In genomic region chr5:26482817-26483375, GRCh38 we compare ENCODE assay signal across 9 cellular contexts.
A peak's percentile ranks its signal among the peaks of the same experiment; 100 is the strongest.
DNase-seq lines count a peak whose midpoint lies in the region; ATAC-seq and TF ChIP-seq lines count a peak whose summit lies in the region.
"Had no signal": no experiment of that assay in that cellular context is flagged by ENCODE, and none has a peak within 500 bp of the region (broad histone marks: within the 10 kb centered on the region; RNA-seq: fewer than 3 reads in every experiment).

No MANE protein-coding gene starts in this region.

- H3K9me3 Mint-ChIP-seq in activated CD4-positive, alpha-beta memory T cell treated with anti-CD3 and anti-CD28 coated beads for 36 hours: peaks cover 5% of the 10 kb centered on the region
- peaks cover 4% of the 10 kb centered on the region for H3K9me3 Mint-ChIP-seq in activated CD4-positive, alpha-beta T cell treated with anti-CD3 and anti-CD28 coated beads, Interleukin-2, amount 10 ng/mL, durations not matched to agents 7 days and 5 days

- no peaks in the 10 kb centered on the region for H3K27me3 Mint-ChIP-seq in activated CD4-positive, alpha-beta memory T cell treated with anti-CD3 and anti-CD28 coated beads for 36 hours
- no peaks in the 10 kb centered on the region for H3K27me3 Mint-ChIP-seq in activated CD4-positive, alpha-beta T cell treated with anti-CD3 and anti-CD28 coated beads, Interleukin-2, amount 10 ng/mL, durations not matched to agents 7 days and 5 days
- H3K27me3 Mint-ChIP-seq: activated naive CD8-positive, alpha-beta T cell treated with anti-CD3 and anti-CD28 coated beads, Interleukin-2, amount 10 ng/mL, durations not matched to agents 7 days and 5 days had no signal

- DNase-seq in A673 (ENCODE audit: low spot score): peak; percentile 70
- peak; percentile 12 for DNase-seq in NCI-H146 treated with DMSO at 0.1 percent for 48 hours (lab: John Stamatoyannopoulos, UW; ENCODE audit: unreplicated experiment)
- DNase-seq in UCSD-AML1 (lab: John Stamatoyannopoulos, UW; ENCODE audit: unreplicated experiment): peak; percentile 9
- peak; percentile 30 for DNase-seq in iris pigment epithelial cell (ENCODE audit: low read depth)
- DNase-seq in activated CD4-positive, alpha-beta memory T cell treated with anti-CD3 and anti-CD28 coated beads for 36 hours: no peak
- no peak for DNase-seq in activated CD4-positive, alpha-beta T cell treated with anti-CD3 and anti-CD28 coated beads, Interleukin-2, amount 10 ng/mL, durations not matched to agents 7 days and 5 days
- DNase-seq in CD1c-positive myeloid dendritic cell (ENCODE audit: extremely low spot score): no peak
- DNase-seq: activated naive CD8-positive, alpha-beta T cell treated with anti-CD3 and anti-CD28 coated beads, Interleukin-2, amount 10 ng/mL, durations not matched to agents 7 days and 5 days had no signal

- H3K36me3 ChIP-seq in A673 (ENCODE audit: insufficient read depth, low read length, poor library complexity, severe bottlenecking): no peaks in the 10 kb centered on the region

- no peaks in the 10 kb centered on the region for H3K36me3 Mint-ChIP-seq in activated CD4-positive, alpha-beta memory T cell treated with anti-CD3 and anti-CD28 coated beads for 36 hours
- H3K36me3 Mint-ChIP-seq in activated CD4-positive, alpha-beta T cell treated with anti-CD3 and anti-CD28 coated beads, Interleukin-2, amount 10 ng/mL, durations not matched to agents 7 days and 5 days (ENCODE audit: low read depth): no peaks in the 10 kb centered on the region
- H3K36me3 Mint-ChIP-seq: activated naive CD8-positive, alpha-beta T cell treated with anti-CD3 and anti-CD28 coated beads, Interleukin-2, amount 10 ng/mL, durations not matched to agents 7 days and 5 days had no signal

- CTCF ChIA-PET in A673 (lab: Charles Lee): interaction anchor here (1.2 kb wide), 2 partner anchors 218 to 362 kb away, joined by 7 to 8 read pairs; no protein-coding TSS in a partner anchor
- CTCF ChIA-PET in activated CD4-positive, alpha-beta memory T cell treated with anti-CD3 and anti-CD28 coated beads for 36 hours (lab: Charles Lee): no interaction called here
- CTCF ChIA-PET in activated CD4-positive, alpha-beta T cell treated with anti-CD3 and anti-CD28 coated beads, Interleukin-2, amount 10 ng/mL, durations not matched to agents 7 days and 5 days (lab: Charles Lee): interaction anchor here (0.7 kb wide), 1 partner anchor 407 kb away, joined by 5 read pairs; no protein-coding TSS in a partner anchor

- ATAC-seq in GM19463 (IDR thresholded peaks at IDR 0.05; ENCODE audit: unreplicated experiment): peak; percentile 65

- intact Hi-C loops in A673 (cut with micrococcal nuclease; ENCODE audit: unreplicated experiment): no loop called here
- intact Hi-C loops in activated CD4-positive, alpha-beta memory T cell treated with anti-CD3 and anti-CD28 coated beads for 36 hours (cut with micrococcal nuclease): no loop called here

- peak; percentile 74 for TF ChIP-seq CTCF in A673 (conservative IDR thresholded peaks at IDR 0.05; ENCODE audit: low read depth, low read length)

- BruUV-seq in A673 (replicated peaks; lab: Mats Ljungman, UMichigan): no TSS peak

- H3K27ac ChIP-seq in A673 (ENCODE audit: low read depth, low read length, poor library complexity, severe bottlenecking): no peak overlapping the region

- H3K4me3 ChIP-seq in A673 (ENCODE audit: low read depth, low read length, poor library complexity, severe bottlenecking): peak overlapping the region; percentile 13

- H3K9me3 ChIP-seq in A673 (ENCODE audit: low read depth, low read length, poor library complexity, severe bottlenecking): no peaks in the 10 kb centered on the region

- no peaks in the 10 kb centered on the region for H3K27me3 ChIP-seq in A673 (replicated peaks; ENCODE audit: insufficient read depth, low read depth, low read length, poor library complexity)

- POLR2A ChIA-PET in A673 (lab: Charles Lee; ENCODE audit: low non-redundant PET): no interaction called here
- POLR2A ChIA-PET in activated CD4-positive, alpha-beta memory T cell treated with anti-CD3 and anti-CD28 coated beads for 36 hours (lab: Charles Lee): no interaction called here
- POLR2A ChIA-PET in activated CD4-positive, alpha-beta T cell treated with anti-CD3 and anti-CD28 coated beads, Interleukin-2, amount 10 ng/mL, durations not matched to agents 7 days and 5 days (lab: Charles Lee): no interaction called here

- H3K4me3 Mint-ChIP-seq in activated CD4-positive, alpha-beta memory T cell treated with anti-CD3 and anti-CD28 coated beads for 36 hours: no peak overlapping the region
- no peak overlapping the region for H3K4me3 Mint-ChIP-seq in activated CD4-positive, alpha-beta T cell treated with anti-CD3 and anti-CD28 coated beads, Interleukin-2, amount 10 ng/mL, durations not matched to agents 7 days and 5 days
- H3K4me3 Mint-ChIP-seq: activated naive CD8-positive, alpha-beta T cell treated with anti-CD3 and anti-CD28 coated beads, Interleukin-2, amount 10 ng/mL, durations not matched to agents 7 days and 5 days had no signal

- H3K4me1 ChIP-seq in A673 (ENCODE audit: insufficient read depth, low read length, poor library complexity, severe bottlenecking): no peaks in the 10 kb centered on the region

- H3K4me1 Mint-ChIP-seq in activated CD4-positive, alpha-beta memory T cell treated with anti-CD3 and anti-CD28 coated beads for 36 hours (ENCODE audit: low read depth): no peaks in the 10 kb centered on the region
- no peaks in the 10 kb centered on the region for H3K4me1 Mint-ChIP-seq in activated CD4-positive, alpha-beta T cell treated with anti-CD3 and anti-CD28 coated beads, Interleukin-2, amount 10 ng/mL, durations not matched to agents 7 days and 5 days
- H3K4me1 Mint-ChIP-seq: activated naive CD8-positive, alpha-beta T cell treated with anti-CD3 and anti-CD28 coated beads, Interleukin-2, amount 10 ng/mL, durations not matched to agents 7 days and 5 days had no signal

- no peak overlapping the region for H3K27ac Mint-ChIP-seq in activated CD4-positive, alpha-beta memory T cell treated with anti-CD3 and anti-CD28 coated beads for 36 hours
- no peak overlapping the region for H3K27ac Mint-ChIP-seq in activated CD4-positive, alpha-beta T cell treated with anti-CD3 and anti-CD28 coated beads, Interleukin-2, amount 10 ng/mL, durations not matched to agents 7 days and 5 days
- H3K27ac Mint-ChIP-seq: activated naive CD8-positive, alpha-beta T cell treated with anti-CD3 and anti-CD28 coated beads, Interleukin-2, amount 10 ng/mL, durations not matched to agents 7 days and 5 days had no signal

Comparison
In these comparisons a context has a peak if more than half of its experiments do, and no peak if none do; other contexts are left out.
1. DNase-seq: peak in A673 (single experiment), NCI-H146 treated with DMSO at 0.1 percent for 48 hours (single experiment), UCSD-AML1 (single experiment) and iris pigment epithelial cell (single experiment); none in activated CD4-positive, alpha-beta memory T cell treated with anti-CD3 and anti-CD28 coated beads for 36 hours (single experiment), activated CD4-positive, alpha-beta T cell treated with anti-CD3 and anti-CD28 coated beads, Interleukin-2, amount 10 ng/mL, durations not matched to agents 7 days and 5 days (single experiment) and CD1c-positive myeloid dendritic cell (single experiment).